20 cellular contexts compared by ENCODE assay signal in genomic region chr2:152446213-152446612, GRCh38.
DNase-seq lines count a peak whose midpoint lies in the region; ATAC-seq and TF ChIP-seq lines count a peak whose summit lies in the region.
"Had no signal": no experiment of that assay in that cellular context is flagged by ENCODE, and none has a peak within 500 bp of the region (broad histone marks: within the 10 kb centered on the region; RNA-seq: fewer than 3 reads in every experiment).

No MANE protein-coding gene starts in this region.

- no peak overlapping the region for H2AFZ ChIP-seq in mammary epithelial cell (ENCODE audit: low read depth, low read length)
- no peak overlapping the region for H2AFZ ChIP-seq in osteoblast (ENCODE audit: low read length)

- no peak for ATAC-seq in stimulated activated memory B cell treated with anti-CD40 and anti-IgM and Interleukin-4, amounts not matched to agents 10 μg/mL and 1 μg/mL and 100 μg/mL, for 72 hours
- ATAC-seq in T-cell (replicated peaks in 1 of 4), result no peak

- H3K4me3 ChIP-seq in breast epithelium (no peak overlapping the region), mammary epithelial cell (replicated peaks in 1 of 3; ENCODE audit: insufficient read depth in 1 of 3, low read depth in 2 of 3, low read length in 3 of 3) (no peak overlapping the region), osteoblast (ENCODE audit: insufficient read depth, low read length) (no peak overlapping the region), transverse colon (no peak overlapping the region)

- H3K9me3 ChIP-seq in breast epithelium (no peaks in the 10 kb centered on the region), mammary epithelial cell (replicated peaks; ENCODE audit: insufficient read depth, low read length) (no peaks in the 10 kb centered on the region), osteoblast (ENCODE audit: low read depth, low read length) (no peaks in the 10 kb centered on the region), transverse colon (no peaks in the 10 kb centered on the region)
- H3K9me3 ChIP-seq: neutrophil had no signal

- 33% methylated on average over 1 of the region's 1 CpG for WGBS in mammary epithelial cell (ENCODE audit: low coverage, missing lambda C conversion rate)
- 55 to 56% methylated on average over 1 of the region's 1 CpG for WGBS in transverse colon (ENCODE audit: low coverage in 1 of 2), 2 donors

- CTCF ChIA-PET in MCF 10A (lab: Yijun Ruan, JAX) (interaction anchor here (0.6 to 2.2 kb wide), 6 partner anchors 20 to 240 kb away, joined by 3 to 7 read pairs (median 4); no protein-coding TSS in a partner anchor), mammary epithelial cell (lab: Charles Lee; ENCODE audit: low non-redundant PET) (no interaction called here), T-cell (lab: Charles Lee) (no interaction called here)

- no peak overlapping the region for H3K9ac ChIP-seq in mammary epithelial cell (ENCODE audit: insufficient read depth, low read length)

- in situ Hi-C loops in mammary epithelial cell (cut with MboI; ENCODE audit: low sequenced_read_pairs in 2 of 2) (no loop called here), transverse colon (cut with MboI; ENCODE audit: low pct_ligation_motif_present in 1 of 4, low pct_unique_long_range_greater_than_20kb in 1 of 4, low sequenced_read_pairs in 3 of 4) (no loop called here)

- intact Hi-C loops in MCF 10A (cut with micrococcal nuclease) (loop anchor here (5.0 kb wide), 1 partner anchor 109 kb away; the partner anchor contains the start of gene FMNL2), breast epithelium (cut with DNase I; ENCODE audit: low total_unique reads) (no loop called here), mammary epithelial cell (cut with micrococcal nuclease) (loop anchor here (5.0 to 10.0 kb wide), 3 partner anchors 39 to 179 kb away; no protein-coding TSS in a partner anchor), transverse colon (cut with DNase I; ENCODE audit: low total_unique reads) (no loop called here)

- dilution Hi-C loops in mammary epithelial cell (cut with HindIII; ENCODE audit: low sequenced_read_pairs), result no loop called here

- H3K4me1 ChIP-seq in breast epithelium (no peaks in the 10 kb centered on the region), mammary epithelial cell (ENCODE audit: insufficient read depth, low read length) (peaks cover 38% of the 10 kb centered on the region), osteoblast (ENCODE audit: insufficient read depth, low read length) (peaks cover 24% of the 10 kb centered on the region), transverse colon (peaks cover 0 to 24% (median 6%) of the 10 kb centered on the region in 4 donors)

- H3K4me3 Mint-ChIP-seq in MCF 10A (ENCODE audit: unreplicated experiment) (peak overlapping the region; percentile 29), T-cell (no peak overlapping the region)
- H3K4me3 Mint-ChIP-seq in stimulated activated memory B cell treated with anti-CD40 and anti-IgM and Interleukin-4, amounts not matched to agents 10 μg/mL and 1 μg/mL and 100 μg/mL, for 72 hours, result no peak overlapping the region
- H3K4me3 Mint-ChIP-seq: activated naive CD8-positive, alpha-beta T cell; activated T-cell treated with anti-CD3 and anti-CD28 coated beads, Interleukin-2, amount 50 U/mL, for 72 hours had no signal

- H3K36me3 Mint-ChIP-seq in MCF 10A (ENCODE audit: insufficient read depth, unreplicated experiment) (no peaks in the 10 kb centered on the region), T-cell (no peaks in the 10 kb centered on the region)
- H3K36me3 Mint-ChIP-seq in stimulated activated memory B cell treated with anti-CD40 and anti-IgM and Interleukin-4, amounts not matched to agents 10 μg/mL and 1 μg/mL and 100 μg/mL, for 72 hours, result no peaks in the 10 kb centered on the region
- H3K36me3 Mint-ChIP-seq: activated naive CD8-positive, alpha-beta T cell had no signal

- peaks cover 6% of the 10 kb centered on the region for H4K20me1 ChIP-seq in mammary epithelial cell (ENCODE audit: insufficient read depth, low read length)
- H4K20me1 ChIP-seq in osteoblast (ENCODE audit: insufficient read depth, low read length), result peaks cover 4% of the 10 kb centered on the region

- peak overlapping the region in 1 of 2 donors; percentile 14 for H3K27ac ChIP-seq in breast epithelium
- peak overlapping the region; percentile 47 for H3K27ac ChIP-seq in mammary epithelial cell (ENCODE audit: insufficient read depth, low read depth, low read length)
- H3K27ac ChIP-seq in osteoblast (ENCODE audit: low read depth, low read length), result peak overlapping the region; percentile 71
- H3K27ac ChIP-seq in transverse colon, result peak overlapping the region; percentile 6 to 34 (median 24)
- H3K27ac ChIP-seq: neutrophil had no signal

- DNase-seq in MCF 10A (ENCODE audit: unreplicated experiment) (peak; percentile 38), breast epithelium (ENCODE audit: low spot score in 2 of 2) (no peak), mammary epithelial cell (no peak), osteoblast (ENCODE audit: insufficient read length, low spot score, missing footprints) (no peak), transverse colon (no peak), T-cell (no peak), NCI-H524 (lab: John Stamatoyannopoulos, UW) (no peak)
- DNase-seq: 8988T; activated CD4-positive, alpha-beta T cell treated with anti-CD3 and anti-CD28 coated beads for 1 hour; activated CD8-positive, alpha-beta memory T cell treated with anti-CD3 and anti-CD28 coated beads for 24 hours; H7; NCI-H187; NK-92 treated with Interleukin-12 subunit alpha and Interleukin-12 subunit beta, amount 100 ng/mL, for 24 hours; retina; RPMI8226; stimulated activated naive CD4-positive, alpha-beta T cell had no signal

- H3K4me2 ChIP-seq in mammary epithelial cell (ENCODE audit: insufficient read depth, low read depth, low read length) (peak overlapping the region; percentile 39), osteoblast (ENCODE audit: insufficient read depth, low read length) (peak overlapping the region; percentile 53)

- H3K27me3 Mint-ChIP-seq in MCF 10A (ENCODE audit: insufficient read depth, unreplicated experiment) (no peaks in the 10 kb centered on the region), T-cell (peaks cover 16 to 20% of the 10 kb centered on the region in 2 donors)
- H3K27me3 Mint-ChIP-seq in stimulated activated memory B cell treated with anti-CD40 and anti-IgM and Interleukin-4, amounts not matched to agents 10 μg/mL and 1 μg/mL and 100 μg/mL, for 72 hours, result peaks cover 20% of the 10 kb centered on the region

- TSS peak; percentile 41 for BruUV-seq in MCF 10A (replicated peaks; lab: Mats Ljungman, UMichigan)
- BruUV-seq in mammary epithelial cell (replicated peaks; lab: Mats Ljungman, UMichigan), result no TSS peak

- H3K27me3 ChIP-seq in breast epithelium, result no peaks in the 10 kb centered on the region
- H3K27me3 ChIP-seq in mammary epithelial cell (ENCODE audit: insufficient read depth, low read length), result no peaks in the 10 kb centered on the region
- no peaks in the 10 kb centered on the region for H3K27me3 ChIP-seq in osteoblast (ENCODE audit: insufficient read depth, low read length)
- no peaks in the 10 kb centered on the region for H3K27me3 ChIP-seq in transverse colon
- H3K27me3 ChIP-seq: neutrophil had no signal

- TF ChIP-seq POLR2A in breast epithelium (IDR thresholded peaks at IDR 0.05), result no peak
- TF ChIP-seq POLR2A in transverse colon (IDR thresholded peaks at IDR 0.05), result no peak

- POLR2A ChIA-PET in MCF 10A (lab: Yijun Ruan, JAX), result interaction anchor here (0.5 to 5.3 kb wide), 18 partner anchors 8 to 271 kb away, joined by 3 to 58 read pairs (median 6); partner anchors contain the start of genes FMNL2 and PRPF40A
- POLR2A ChIA-PET in T-cell (lab: Charles Lee), result no interaction called here

- TF ChIP-seq EP300 in transverse colon (IDR thresholded peaks at IDR 0.05; ENCODE audit: low read depth), result no peak

- H3K79me2 ChIP-seq in mammary epithelial cell (ENCODE audit: insufficient read depth, low read length), result peaks cover 89% of the 10 kb centered on the region
- H3K79me2 ChIP-seq in osteoblast (ENCODE audit: insufficient read depth, low read length), result peaks cover 55% of the 10 kb centered on the region

- H3K27ac Mint-ChIP-seq in MCF 10A (ENCODE audit: low read depth, unreplicated experiment), result peak overlapping the region; percentile 12
- no peak overlapping the region for H3K27ac Mint-ChIP-seq in stimulated activated memory B cell treated with anti-CD40 and anti-IgM and Interleukin-4, amounts not matched to agents 10 μg/mL and 1 μg/mL and 100 μg/mL, for 72 hours
- no peak overlapping the region for H3K27ac Mint-ChIP-seq in T-cell
- H3K27ac Mint-ChIP-seq: activated naive CD8-positive, alpha-beta T cell; activated T-cell treated with anti-CD3 and anti-CD28 coated beads, Interleukin-2, amount 50 U/mL, for 72 hours had no signal

- H3K36me3 ChIP-seq in breast epithelium (no peaks in the 10 kb centered on the region), mammary epithelial cell (ENCODE audit: insufficient read depth, low read length) (no peaks in the 10 kb centered on the region), osteoblast (ENCODE audit: insufficient read depth, low read length) (no peaks in the 10 kb centered on the region), transverse colon (no peaks in the 10 kb centered on the region)
- H3K36me3 ChIP-seq: neutrophil had no signal

- H3K4me1 Mint-ChIP-seq in MCF 10A (ENCODE audit: insufficient read depth, unreplicated experiment), result peaks cover 43% of the 10 kb centered on the region
- peaks cover 15% of the 10 kb centered on the region for H3K4me1 Mint-ChIP-seq in stimulated activated memory B cell treated with anti-CD40 and anti-IgM and Interleukin-4, amounts not matched to agents 10 μg/mL and 1 μg/mL and 100 μg/mL, for 72 hours
- peaks cover 0 to 5% (median 0%) of the 10 kb centered on the region in 3 donors for H3K4me1 Mint-ChIP-seq in T-cell

- TF ChIP-seq CTCF in MCF 10A (IDR thresholded peaks at IDR 0.05; ENCODE audit: unreplicated experiment), result no peak
- TF ChIP-seq CTCF in breast epithelium (IDR thresholded peaks at IDR 0.05), result no peak
- TF ChIP-seq CTCF in mammary epithelial cell (conservative IDR thresholded peaks at IDR 0.05 in 1 of 2, IDR thresholded peaks at IDR 0.05 in 1 of 2; ENCODE audit: extremely low read depth in 1 of 2, insufficient read depth in 1 of 2, low read depth in 1 of 2, low read length in 2 of 2), result no peak
- TF ChIP-seq CTCF in osteoblast (IDR thresholded peaks at IDR 0.05; ENCODE audit: extremely low read depth, low read depth, low read length), result no peak
- no peak for TF ChIP-seq CTCF in transverse colon (IDR thresholded peaks at IDR 0.05)

- peaks cover 8% of the 10 kb centered on the region for H3K9me3 Mint-ChIP-seq in MCF 10A (ENCODE audit: unreplicated experiment)
- no peaks in the 10 kb centered on the region for H3K9me3 Mint-ChIP-seq in stimulated activated memory B cell treated with anti-CD40 and anti-IgM and Interleukin-4, amounts not matched to agents 10 μg/mL and 1 μg/mL and 100 μg/mL, for 72 hours
- H3K9me3 Mint-ChIP-seq in T-cell, result peaks cover 0 to 5% (median 0%) of the 10 kb centered on the region in 3 donors

Comparison
In these comparisons a context has a peak if more than half of its experiments do, and no peak if none do; other contexts are left out.
1. intact Hi-C loops: an anchor here in MCF 10A (5.0 kb wide) and mammary epithelial cell (5.0 to 10.0 kb wide); none called in breast epithelium and transverse colon.